Comparison of ENCODE assay signal across 1 cellular context in the genomic region with DNA sequence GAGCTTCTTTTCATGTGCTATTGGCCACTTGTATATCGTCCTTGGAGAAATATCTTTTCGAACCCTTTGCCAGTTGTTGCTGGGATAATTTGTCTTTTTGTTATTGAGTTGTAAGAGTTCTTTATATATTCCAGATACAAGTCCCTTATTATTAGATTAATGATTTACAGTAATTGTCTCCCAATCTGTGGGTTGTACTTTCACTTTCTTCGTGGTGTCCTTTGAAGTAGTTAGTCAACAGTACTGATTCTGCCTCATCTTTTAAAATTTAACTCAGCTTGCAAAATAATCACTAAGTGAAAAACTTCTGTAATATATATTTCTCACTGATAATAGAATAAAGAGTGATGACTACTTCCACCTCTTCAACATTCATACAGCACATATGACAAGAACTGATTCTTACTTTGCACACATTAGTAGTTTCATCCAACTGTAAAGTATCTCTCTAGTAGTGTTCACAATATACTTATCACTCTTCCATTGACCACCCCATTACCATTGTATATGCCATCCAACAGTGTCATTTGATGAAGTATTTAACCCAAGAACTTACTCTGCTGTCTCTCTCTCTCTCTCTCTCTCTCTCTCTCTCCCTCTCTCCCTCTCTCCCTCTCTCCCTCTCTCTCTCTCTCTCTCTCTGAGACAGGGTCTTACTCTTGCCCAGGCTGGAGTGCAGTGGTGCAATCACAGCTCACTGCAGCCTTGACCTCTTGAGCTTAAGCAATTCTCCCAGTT.
TF ChIP-seq lines count a peak whose summit lies in the region.

No MANE protein-coding gene starts in this region.

TF ChIP-seq in HepG2, 621 proteins besides CTCF, POLR2A, EP300 and RAD21 (continued from another document and continues in another):
- TF ChIP-seq, protein P1, sequence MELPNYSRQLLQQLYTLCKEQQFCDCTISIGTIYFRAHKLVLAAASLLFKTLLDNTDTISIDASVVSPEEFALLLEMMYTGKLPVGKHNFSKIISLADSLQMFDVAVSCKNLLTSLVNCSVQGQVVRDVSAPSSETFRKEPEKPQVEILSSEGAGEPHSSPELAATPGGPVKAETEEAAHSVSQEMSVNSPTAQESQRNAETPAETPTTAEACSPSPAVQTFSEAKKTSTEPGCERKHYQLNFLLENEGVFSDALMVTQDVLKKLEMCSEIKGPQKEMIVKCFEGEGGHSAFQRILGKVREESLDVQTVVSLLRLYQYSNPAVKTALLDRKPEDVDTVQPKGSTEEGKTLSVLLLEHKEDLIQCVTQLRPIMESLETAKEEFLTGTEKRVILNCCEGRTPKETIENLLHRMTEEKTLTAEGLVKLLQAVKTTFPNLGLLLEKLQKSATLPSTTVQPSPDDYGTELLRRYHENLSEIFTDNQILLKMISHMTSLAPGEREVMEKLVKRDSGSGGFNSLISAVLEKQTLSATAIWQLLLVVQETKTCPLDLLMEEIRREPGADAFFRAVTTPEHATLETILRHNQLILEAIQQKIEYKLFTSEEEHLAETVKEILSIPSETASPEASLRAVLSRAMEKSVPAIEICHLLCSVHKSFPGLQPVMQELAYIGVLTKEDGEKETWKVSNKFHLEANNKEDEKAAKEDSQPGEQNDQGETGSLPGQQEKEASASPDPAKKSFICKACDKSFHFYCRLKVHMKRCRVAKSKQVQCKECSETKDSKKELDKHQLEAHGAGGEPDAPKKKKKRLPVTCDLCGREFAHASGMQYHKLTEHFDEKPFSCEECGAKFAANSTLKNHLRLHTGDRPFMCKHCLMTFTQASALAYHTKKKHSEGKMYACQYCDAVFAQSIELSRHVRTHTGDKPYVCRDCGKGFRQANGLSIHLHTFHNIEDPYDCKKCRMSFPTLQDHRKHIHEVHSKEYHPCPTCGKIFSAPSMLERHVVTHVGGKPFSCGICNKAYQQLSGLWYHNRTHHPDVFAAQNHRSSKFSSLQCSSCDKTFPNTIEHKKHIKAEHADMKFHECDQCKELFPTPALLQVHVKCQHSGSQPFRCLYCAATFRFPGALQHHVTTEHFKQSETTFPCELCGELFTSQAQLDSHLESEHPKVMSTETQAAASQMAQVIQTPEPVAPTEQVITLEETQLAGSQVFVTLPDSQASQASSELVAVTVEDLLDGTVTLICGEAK (IDR thresholded peaks at IDR 0.05), result no peak
- TF ChIP-seq, protein P1 (CRISPR knock-in tag; IDR thresholded peaks at IDR 0.05), result no peak; the same call in 1 of the 2 replicates
- TF ChIP-seq ZNF557 (CRISPR knock-in tag; IDR thresholded peaks at IDR 0.05) (no peak), KMT2B (CRISPR knock-in tag; IDR thresholded peaks at IDR 0.05) (no peak), ZNF12 (CRISPR knock-in tag; IDR thresholded peaks at IDR 0.05) (0 out of 2 replicates have a peak, but pooled peaks have one; percentile 36), ZFP62 (CRISPR knock-in tag; IDR thresholded peaks at IDR 0.05) (no peak), GLI4 (CRISPR knock-in tag; IDR thresholded peaks at IDR 0.05; ENCODE audit: borderline replicate concordance) (no peak), PAF1 (CRISPR knock-in tag; IDR thresholded peaks at IDR 0.05) (no peak), ONECUT2 (CRISPR knock-in tag; IDR thresholded peaks at IDR 0.05) (no peak), SP140L (CRISPR knock-in tag; IDR thresholded peaks at IDR 0.05; ENCODE audit: borderline replicate concordance) (no peak), MAF1 (CRISPR knock-in tag; IDR thresholded peaks at IDR 0.05; ENCODE audit: borderline replicate concordance) (no peak), ZSCAN31 (CRISPR knock-in tag; IDR thresholded peaks at IDR 0.05; ENCODE audit: low read depth) (no peak), TAF1 (CRISPR knock-in tag; IDR thresholded peaks at IDR 0.05) (no peak), XBP1 (CRISPR knock-in tag; IDR thresholded peaks at IDR 0.05) (no peak), CCAR2 (optimal IDR thresholded peaks at IDR 0.05; ENCODE audit: low read depth, low read length) (no peak), ZNF878 (CRISPR knock-in tag; IDR thresholded peaks at IDR 0.05) (no peak), ZNF567 (CRISPR knock-in tag; IDR thresholded peaks at IDR 0.05; ENCODE audit: borderline replicate concordance) (no peak), SYNCRIP (IDR thresholded peaks at IDR 0.05; ENCODE audit: insufficient read depth, low read depth, low read length) (no peak), SP4 (CRISPR knock-in tag; IDR thresholded peaks at IDR 0.05) (no peak), ZNF879 (CRISPR knock-in tag; IDR thresholded peaks at IDR 0.05) (no peak), HOXD1 (CRISPR knock-in tag; IDR thresholded peaks at IDR 0.05) (no peak), PHB2 (IDR thresholded peaks at IDR 0.05; ENCODE audit: partially characterized antibody) (no peak), SNAPC2 (CRISPR knock-in tag; IDR thresholded peaks at IDR 0.05) (no peak)
- TF ChIP-seq, protein P2, sequence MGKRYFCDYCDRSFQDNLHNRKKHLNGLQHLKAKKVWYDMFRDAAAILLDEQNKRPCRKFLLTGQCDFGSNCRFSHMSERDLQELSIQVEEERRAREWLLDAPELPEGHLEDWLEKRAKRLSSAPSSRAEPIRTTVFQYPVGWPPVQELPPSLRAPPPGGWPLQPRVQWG (CRISPR knock-in tag; IDR thresholded peaks at IDR 0.05; ENCODE audit: borderline replicate concordance, low read depth), result no peak
- TF ChIP-seq, protein P3, sequence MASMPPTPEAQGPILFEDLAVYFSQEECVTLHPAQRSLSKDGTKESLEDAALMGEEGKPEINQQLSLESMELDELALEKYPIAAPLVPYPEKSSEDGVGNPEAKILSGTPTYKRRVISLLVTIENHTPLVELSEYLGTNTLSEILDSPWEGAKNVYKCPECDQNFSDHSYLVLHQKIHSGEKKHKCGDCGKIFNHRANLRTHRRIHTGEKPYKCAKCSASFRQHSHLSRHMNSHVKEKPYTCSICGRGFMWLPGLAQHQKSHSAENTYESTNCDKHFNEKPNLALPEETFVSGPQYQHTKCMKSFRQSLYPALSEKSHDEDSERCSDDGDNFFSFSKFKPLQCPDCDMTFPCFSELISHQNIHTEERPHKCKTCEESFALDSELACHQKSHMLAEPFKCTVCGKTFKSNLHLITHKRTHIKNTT (CRISPR knock-in tag; IDR thresholded peaks at IDR 0.05), result no peak
- TF ChIP-seq, protein P4, sequence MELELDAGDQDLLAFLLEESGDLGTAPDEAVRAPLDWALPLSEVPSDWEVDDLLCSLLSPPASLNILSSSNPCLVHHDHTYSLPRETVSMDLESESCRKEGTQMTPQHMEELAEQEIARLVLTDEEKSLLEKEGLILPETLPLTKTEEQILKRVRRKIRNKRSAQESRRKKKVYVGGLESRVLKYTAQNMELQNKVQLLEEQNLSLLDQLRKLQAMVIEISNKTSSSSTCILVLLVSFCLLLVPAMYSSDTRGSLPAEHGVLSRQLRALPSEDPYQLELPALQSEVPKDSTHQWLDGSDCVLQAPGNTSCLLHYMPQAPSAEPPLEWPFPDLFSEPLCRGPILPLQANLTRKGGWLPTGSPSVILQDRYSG (CRISPR knock-in tag; IDR thresholded peaks at IDR 0.05), result no peak
- TF ChIP-seq, protein P5, sequence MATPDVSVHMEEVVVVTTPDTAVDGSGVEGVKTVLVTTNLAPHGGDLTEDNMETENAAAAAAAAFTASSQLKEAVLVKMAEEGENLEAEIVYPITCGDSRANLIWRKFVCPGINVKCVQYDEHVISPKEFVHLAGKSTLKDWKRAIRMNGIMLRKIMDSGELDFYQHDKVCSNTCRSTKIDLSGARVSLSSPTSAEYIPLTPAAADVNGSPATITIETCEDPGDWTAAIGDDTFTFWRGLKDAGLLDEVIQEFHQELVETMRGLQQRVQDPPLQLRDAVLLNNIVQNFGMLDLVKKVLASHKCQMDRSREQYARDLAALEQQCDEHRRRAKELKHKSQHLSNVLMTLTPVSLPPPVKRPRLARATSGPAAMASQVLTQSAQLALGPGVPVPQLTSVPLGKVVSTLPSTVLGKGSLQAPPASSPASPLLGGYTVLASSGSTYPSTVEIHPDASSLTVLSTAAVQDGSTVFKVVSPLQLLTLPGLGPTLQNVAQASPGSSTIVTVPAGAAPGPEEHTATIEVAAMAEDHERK (CRISPR knock-in tag; IDR thresholded peaks at IDR 0.05; ENCODE audit: low read depth), result no peak
- TF ChIP-seq, protein P6, sequence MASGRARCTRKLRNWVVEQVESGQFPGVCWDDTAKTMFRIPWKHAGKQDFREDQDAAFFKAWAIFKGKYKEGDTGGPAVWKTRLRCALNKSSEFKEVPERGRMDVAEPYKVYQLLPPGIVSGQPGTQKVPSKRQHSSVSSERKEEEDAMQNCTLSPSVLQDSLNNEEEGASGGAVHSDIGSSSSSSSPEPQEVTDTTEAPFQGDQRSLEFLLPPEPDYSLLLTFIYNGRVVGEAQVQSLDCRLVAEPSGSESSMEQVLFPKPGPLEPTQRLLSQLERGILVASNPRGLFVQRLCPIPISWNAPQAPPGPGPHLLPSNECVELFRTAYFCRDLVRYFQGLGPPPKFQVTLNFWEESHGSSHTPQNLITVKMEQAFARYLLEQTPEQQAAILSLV (CRISPR knock-in tag; IDR thresholded peaks at IDR 0.05; ENCODE audit: borderline replicate concordance), result 0 out of 2 replicates have a peak, but pooled peaks have one; percentile 31
- TF ChIP-seq, protein P7, sequence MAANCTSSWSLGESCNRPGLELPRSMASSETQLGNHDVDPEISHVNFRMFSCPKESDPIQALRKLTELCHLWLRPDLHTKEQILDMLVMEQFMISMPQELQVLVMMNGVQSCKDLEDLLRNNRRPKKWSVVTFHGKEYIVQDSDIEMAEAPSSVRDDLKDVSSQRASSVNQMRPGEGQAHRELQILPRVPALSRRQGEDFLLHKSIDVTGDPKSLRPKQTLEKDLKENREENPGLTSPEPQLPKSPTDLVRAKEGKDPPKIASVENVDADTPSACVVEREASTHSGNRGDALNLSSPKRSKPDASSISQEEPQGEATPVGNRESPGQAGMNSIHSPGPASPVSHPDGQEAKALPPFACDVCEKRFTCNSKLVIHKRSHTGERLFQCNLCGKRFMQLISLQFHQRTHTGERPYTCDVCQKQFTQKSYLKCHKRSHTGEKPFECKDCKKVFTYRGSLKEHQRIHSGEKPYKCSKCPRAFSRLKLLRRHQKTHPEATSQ (CRISPR knock-in tag; IDR thresholded peaks at IDR 0.05; ENCODE audit: borderline replicate concordance), result no peak
- TF ChIP-seq, protein P8, sequence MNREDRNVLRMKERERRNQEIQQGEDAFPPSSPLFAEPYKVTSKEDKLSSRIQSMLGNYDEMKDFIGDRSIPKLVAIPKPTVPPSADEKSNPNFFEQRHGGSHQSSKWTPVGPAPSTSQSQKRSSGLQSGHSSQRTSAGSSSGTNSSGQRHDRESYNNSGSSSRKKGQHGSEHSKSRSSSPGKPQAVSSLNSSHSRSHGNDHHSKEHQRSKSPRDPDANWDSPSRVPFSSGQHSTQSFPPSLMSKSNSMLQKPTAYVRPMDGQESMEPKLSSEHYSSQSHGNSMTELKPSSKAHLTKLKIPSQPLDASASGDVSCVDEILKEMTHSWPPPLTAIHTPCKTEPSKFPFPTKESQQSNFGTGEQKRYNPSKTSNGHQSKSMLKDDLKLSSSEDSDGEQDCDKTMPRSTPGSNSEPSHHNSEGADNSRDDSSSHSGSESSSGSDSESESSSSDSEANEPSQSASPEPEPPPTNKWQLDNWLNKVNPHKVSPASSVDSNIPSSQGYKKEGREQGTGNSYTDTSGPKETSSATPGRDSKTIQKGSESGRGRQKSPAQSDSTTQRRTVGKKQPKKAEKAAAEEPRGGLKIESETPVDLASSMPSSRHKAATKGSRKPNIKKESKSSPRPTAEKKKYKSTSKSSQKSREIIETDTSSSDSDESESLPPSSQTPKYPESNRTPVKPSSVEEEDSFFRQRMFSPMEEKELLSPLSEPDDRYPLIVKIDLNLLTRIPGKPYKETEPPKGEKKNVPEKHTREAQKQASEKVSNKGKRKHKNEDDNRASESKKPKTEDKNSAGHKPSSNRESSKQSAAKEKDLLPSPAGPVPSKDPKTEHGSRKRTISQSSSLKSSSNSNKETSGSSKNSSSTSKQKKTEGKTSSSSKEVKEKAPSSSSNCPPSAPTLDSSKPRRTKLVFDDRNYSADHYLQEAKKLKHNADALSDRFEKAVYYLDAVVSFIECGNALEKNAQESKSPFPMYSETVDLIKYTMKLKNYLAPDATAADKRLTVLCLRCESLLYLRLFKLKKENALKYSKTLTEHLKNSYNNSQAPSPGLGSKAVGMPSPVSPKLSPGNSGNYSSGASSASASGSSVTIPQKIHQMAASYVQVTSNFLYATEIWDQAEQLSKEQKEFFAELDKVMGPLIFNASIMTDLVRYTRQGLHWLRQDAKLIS (CRISPR knock-in tag; IDR thresholded peaks at IDR 0.05), result no peak
- TF ChIP-seq, protein P9, sequence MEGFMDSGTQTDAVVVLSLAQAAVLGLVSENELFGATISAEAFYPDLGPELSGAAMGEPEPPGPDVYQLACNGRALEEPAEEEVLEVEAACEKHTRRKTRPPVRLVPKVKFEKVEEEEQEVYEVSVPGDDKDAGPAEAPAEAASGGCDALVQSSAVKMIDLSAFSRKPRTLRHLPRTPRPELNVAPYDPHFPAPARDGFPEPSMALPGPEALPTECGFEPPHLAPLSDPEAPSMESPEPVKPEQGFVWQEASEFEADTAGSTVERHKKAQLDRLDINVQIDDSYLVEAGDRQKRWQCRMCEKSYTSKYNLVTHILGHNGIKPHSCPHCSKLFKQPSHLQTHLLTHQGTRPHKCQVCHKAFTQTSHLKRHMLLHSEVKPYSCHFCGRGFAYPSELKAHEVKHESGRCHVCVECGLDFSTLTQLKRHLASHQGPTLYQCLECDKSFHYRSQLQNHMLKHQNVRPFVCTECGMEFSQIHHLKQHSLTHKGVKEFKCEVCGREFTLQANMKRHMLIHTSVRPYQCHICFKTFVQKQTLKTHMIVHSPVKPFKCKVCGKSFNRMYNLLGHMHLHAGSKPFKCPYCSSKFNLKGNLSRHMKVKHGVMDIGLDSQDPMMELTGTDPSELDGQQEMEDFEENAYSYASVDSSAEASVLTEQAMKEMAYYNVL (CRISPR knock-in tag; IDR thresholded peaks at IDR 0.05; ENCODE audit: borderline replicate concordance), result peak; percentile 100
